1 cellular context compared by ENCODE assay signal in the genomic region with DNA sequence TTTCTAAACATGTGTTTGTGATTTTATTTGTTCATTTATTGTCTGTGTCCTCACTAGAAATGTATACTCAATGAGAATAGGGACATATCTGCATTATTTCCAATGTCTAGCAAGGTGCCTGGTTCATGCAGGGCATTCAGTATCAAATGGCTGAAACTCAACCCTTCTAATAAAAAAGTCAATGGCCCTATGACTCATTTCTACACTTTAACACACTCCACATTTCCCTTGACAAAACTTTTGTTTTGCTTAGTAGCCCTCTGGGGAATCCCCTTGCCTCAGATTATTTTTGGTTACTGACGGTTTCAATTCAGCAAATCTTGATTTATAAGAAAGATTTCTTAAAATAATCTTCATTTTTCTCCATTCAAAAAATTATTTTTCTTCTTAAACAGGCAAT.
TF ChIP-seq lines count a peak whose summit lies in the region.

No MANE protein-coding gene starts in this region.

TF ChIP-seq in HEK293, 187 proteins besides CTCF, POLR2A, EP300 and RAD21 (continued from another document and continues in another):
- TF ChIP-seq ZNF274 (IDR thresholded peaks at IDR 0.05; ENCODE audit: low read length) = no peak
- no peak for TF ChIP-seq ZNF274 (tag by site-specific recombination; IDR thresholded peaks at IDR 0.05; ENCODE audit: borderline replicate concordance)
- TF ChIP-seq ZBTB48 (tag by site-specific recombination; IDR thresholded peaks at IDR 0.05) = no peak
- TF ChIP-seq ZNF549 (tag by site-specific recombination; IDR thresholded peaks at IDR 0.05) = 0 out of 2 replicates have a peak, but pooled peaks have one; percentile 50
- TF ChIP-seq ZNF621 (tag by site-specific recombination; IDR thresholded peaks at IDR 0.05) = no peak
- TF ChIP-seq ZNF280C (tag by site-specific recombination; IDR thresholded peaks at IDR 0.05) = no peak
- no peak for TF ChIP-seq ZNF776 (tag by site-specific recombination; IDR thresholded peaks at IDR 0.05; ENCODE audit: borderline replicate concordance)
- TF ChIP-seq, protein P1, sequence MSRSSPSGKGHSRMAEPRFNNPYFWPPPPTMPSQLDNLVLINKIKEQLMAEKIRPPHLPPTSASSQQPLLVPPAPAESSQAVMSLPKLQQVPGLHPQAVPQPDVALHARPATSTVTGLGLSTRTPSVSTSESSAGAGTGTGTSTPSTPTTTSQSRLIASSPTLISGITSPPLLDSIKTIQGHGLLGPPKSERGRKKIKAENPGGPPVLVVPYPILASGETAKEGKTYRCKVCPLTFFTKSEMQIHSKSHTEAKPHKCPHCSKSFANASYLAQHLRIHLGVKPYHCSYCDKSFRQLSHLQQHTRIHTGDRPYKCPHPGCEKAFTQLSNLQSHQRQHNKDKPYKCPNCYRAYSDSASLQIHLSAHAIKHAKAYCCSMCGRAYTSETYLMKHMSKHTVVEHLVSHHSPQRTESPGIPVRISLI (tag by site-specific recombination; IDR thresholded peaks at IDR 0.05) = 0 out of 2 replicates have a peak, but pooled peaks have one; percentile 27
- no peak for TF ChIP-seq ZNF747 (tag by site-specific recombination; IDR thresholded peaks at IDR 0.05)
- no peak for TF ChIP-seq ZNF202 (tag by site-specific recombination; IDR thresholded peaks at IDR 0.05; ENCODE audit: borderline replicate concordance)
- TF ChIP-seq ZNF132 (tag by site-specific recombination; IDR thresholded peaks at IDR 0.05; ENCODE audit: borderline replicate concordance) = no peak
- no peak for TF ChIP-seq ELK4 (IDR thresholded peaks at IDR 0.05; ENCODE audit: borderline replicate concordance, low read depth, low read length)
- no peak for TF ChIP-seq KLF16 (tag by site-specific recombination; IDR thresholded peaks at IDR 0.05)
- no peak for TF ChIP-seq ZNF585B (tag by site-specific recombination; IDR thresholded peaks at IDR 0.05)
- TF ChIP-seq OSR2 (tag by site-specific recombination; IDR thresholded peaks at IDR 0.05) = peak; percentile 46; the same call in 1 of the 2 replicates
- TF ChIP-seq PRDM1 (tag by site-specific recombination; IDR thresholded peaks at IDR 0.05) = no peak
- no peak for TF ChIP-seq ZNF596 (tag by site-specific recombination; IDR thresholded peaks at IDR 0.05)
- TF ChIP-seq ZNF830 (tag by site-specific recombination; IDR thresholded peaks at IDR 0.05; ENCODE audit: low read depth) = no peak
- TF ChIP-seq ZNF473 (tag by site-specific recombination; IDR thresholded peaks at IDR 0.05) = no peak
- TF ChIP-seq ZNF341 (tag by site-specific recombination; IDR thresholded peaks at IDR 0.05; ENCODE audit: low read depth) = no peak
- no peak for TF ChIP-seq ZBTB49 (tag by site-specific recombination; IDR thresholded peaks at IDR 0.05; ENCODE audit: low read depth)
- TF ChIP-seq ZNF510 (tag by site-specific recombination; IDR thresholded peaks at IDR 0.05; ENCODE audit: insufficient replicate concordance) = no peak
- peak; percentile 71 for TF ChIP-seq GFI1B (tag by site-specific recombination; IDR thresholded peaks at IDR 0.05)
- peak; percentile 42; the same call in 1 of the 2 replicates for TF ChIP-seq ZNF580 (tag by site-specific recombination; IDR thresholded peaks at IDR 0.05)
- TF ChIP-seq ZNF138 (tag by site-specific recombination; IDR thresholded peaks at IDR 0.05; ENCODE audit: borderline replicate concordance) = no peak
- no peak for TF ChIP-seq MYNN (tag by site-specific recombination; IDR thresholded peaks at IDR 0.05; ENCODE audit: borderline replicate concordance)
- TF ChIP-seq ZEB2 (tag by site-specific recombination; IDR thresholded peaks at IDR 0.05) = peak; percentile 83; the same call in 1 of the 2 replicates
- TF ChIP-seq, protein P2, sequence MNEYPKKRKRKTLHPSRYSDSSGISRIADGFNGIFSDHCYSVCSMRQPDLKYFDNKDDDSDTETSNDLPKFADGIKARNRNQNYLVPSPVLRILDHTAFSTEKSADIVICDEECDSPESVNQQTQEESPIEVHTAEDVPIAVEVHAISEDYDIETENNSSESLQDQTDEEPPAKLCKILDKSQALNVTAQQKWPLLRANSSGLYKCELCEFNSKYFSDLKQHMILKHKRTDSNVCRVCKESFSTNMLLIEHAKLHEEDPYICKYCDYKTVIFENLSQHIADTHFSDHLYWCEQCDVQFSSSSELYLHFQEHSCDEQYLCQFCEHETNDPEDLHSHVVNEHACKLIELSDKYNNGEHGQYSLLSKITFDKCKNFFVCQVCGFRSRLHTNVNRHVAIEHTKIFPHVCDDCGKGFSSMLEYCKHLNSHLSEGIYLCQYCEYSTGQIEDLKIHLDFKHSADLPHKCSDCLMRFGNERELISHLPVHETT (tag by site-specific recombination; IDR thresholded peaks at IDR 0.05) = 0 out of 2 replicates have a peak, but pooled peaks have one; percentile 61
- TF ChIP-seq PRDM4 (tag by site-specific recombination; IDR thresholded peaks at IDR 0.05) = peak; percentile 93
- no peak for TF ChIP-seq ZNF426 (tag by site-specific recombination; IDR thresholded peaks at IDR 0.05)
- TF ChIP-seq ZBTB11 (tag by site-specific recombination; conservative IDR thresholded peaks at IDR 0.05; ENCODE audit: low read depth) = no peak
- TF ChIP-seq, protein P3, sequence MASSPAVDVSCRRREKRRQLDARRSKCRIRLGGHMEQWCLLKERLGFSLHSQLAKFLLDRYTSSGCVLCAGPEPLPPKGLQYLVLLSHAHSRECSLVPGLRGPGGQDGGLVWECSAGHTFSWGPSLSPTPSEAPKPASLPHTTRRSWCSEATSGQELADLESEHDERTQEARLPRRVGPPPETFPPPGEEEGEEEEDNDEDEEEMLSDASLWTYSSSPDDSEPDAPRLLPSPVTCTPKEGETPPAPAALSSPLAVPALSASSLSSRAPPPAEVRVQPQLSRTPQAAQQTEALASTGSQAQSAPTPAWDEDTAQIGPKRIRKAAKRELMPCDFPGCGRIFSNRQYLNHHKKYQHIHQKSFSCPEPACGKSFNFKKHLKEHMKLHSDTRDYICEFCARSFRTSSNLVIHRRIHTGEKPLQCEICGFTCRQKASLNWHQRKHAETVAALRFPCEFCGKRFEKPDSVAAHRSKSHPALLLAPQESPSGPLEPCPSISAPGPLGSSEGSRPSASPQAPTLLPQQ (tag by site-specific recombination; IDR thresholded peaks at IDR 0.05) = peak; percentile 49; the same call in 1 of the 2 replicates
- peak; percentile 72 for TF ChIP-seq INSM2 (tag by site-specific recombination; IDR thresholded peaks at IDR 0.05)
- no peak for TF ChIP-seq PATZ1 (tag by site-specific recombination; IDR thresholded peaks at IDR 0.05)
- TF ChIP-seq ZNF843 (tag by site-specific recombination; IDR thresholded peaks at IDR 0.05) = peak; percentile 88
